ENCODE assay signal across 1 cellular context in the genomic region with DNA sequence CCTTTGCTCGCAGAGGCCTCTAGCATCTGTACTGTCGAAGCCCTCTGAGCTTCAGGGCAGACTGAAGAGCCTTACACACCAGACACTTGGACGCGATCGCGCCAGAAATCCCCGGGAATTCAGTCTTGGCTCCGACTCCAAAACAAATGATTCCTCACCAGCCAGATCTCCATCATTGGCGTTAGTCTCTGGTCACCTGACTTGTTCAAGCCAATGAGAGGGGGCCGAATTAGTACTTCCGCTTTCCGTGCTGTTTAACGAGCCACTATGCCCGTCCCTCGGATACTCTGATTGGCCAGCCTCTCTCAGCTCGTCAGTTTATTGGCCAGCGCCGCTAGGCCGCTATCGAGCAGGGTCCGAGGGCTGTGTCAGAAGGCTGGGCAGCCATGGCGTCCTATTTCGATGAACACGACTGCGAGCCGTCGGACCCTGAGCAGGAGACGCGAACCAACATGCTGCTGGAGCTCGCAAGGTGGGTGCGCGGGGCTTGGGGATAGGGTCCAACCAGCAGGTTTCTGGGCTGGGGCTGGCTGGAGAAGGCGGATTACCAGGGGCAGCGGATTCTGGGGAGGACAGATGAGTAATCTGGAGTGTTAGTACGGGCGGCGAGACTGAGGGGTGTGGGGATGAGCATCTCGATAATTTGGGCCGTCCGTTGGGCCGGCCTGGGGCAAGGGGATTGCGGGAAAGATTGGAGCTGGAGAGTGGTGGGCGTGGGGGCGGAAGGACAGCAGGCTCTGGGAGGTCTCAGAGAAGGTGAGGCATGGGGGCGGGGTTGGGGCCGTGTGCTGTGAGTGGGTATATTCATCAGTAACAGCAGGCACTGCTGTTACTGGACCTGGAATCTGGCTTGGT.
TF ChIP-seq lines count a peak whose summit lies in the region.

A gene with protein sequence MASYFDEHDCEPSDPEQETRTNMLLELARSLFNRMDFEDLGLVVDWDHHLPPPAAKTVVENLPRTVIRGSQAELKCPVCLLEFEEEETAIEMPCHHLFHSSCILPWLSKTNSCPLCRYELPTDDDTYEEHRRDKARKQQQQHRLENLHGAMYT (plus strand): TSS at position 368 of the 855 bp plus-strand sequence. CDS start 19 bp downstream, at position 387.

TF ChIP-seq in K562, 482 proteins besides CTCF, POLR2A, EP300 and RAD21 (continued from another document and continues in another):
- TF ChIP-seq, protein P1, sequence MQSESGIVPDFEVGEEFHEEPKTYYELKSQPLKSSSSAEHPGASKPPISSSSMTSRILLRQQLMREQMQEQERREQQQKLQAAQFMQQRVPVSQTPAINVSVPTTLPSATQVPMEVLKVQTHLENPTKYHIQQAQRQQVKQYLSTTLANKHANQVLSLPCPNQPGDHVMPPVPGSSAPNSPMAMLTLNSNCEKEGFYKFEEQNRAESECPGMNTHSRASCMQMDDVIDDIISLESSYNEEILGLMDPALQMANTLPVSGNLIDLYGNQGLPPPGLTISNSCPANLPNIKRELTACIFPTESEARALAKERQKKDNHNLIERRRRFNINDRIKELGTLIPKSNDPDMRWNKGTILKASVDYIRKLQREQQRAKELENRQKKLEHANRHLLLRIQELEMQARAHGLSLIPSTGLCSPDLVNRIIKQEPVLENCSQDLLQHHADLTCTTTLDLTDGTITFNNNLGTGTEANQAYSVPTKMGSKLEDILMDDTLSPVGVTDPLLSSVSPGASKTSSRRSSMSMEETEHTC (IDR thresholded peaks at IDR 0.05): peak; percentile 53
- no peak for TF ChIP-seq ZNF431 (CRISPR knock-in tag; IDR thresholded peaks at IDR 0.05)
- no peak for TF ChIP-seq ZNF76 (CRISPR knock-in tag; IDR thresholded peaks at IDR 0.05; ENCODE audit: borderline replicate concordance)
- TF ChIP-seq ERF (CRISPR knock-in tag; IDR thresholded peaks at IDR 0.05): 0 out of 2 replicates have a peak, but pooled peaks have one; percentile 65
- TF ChIP-seq HNRNPH1 (optimal IDR thresholded peaks at IDR 0.05; ENCODE audit: low read depth, low read length): no peak
- TF ChIP-seq, protein P2, sequence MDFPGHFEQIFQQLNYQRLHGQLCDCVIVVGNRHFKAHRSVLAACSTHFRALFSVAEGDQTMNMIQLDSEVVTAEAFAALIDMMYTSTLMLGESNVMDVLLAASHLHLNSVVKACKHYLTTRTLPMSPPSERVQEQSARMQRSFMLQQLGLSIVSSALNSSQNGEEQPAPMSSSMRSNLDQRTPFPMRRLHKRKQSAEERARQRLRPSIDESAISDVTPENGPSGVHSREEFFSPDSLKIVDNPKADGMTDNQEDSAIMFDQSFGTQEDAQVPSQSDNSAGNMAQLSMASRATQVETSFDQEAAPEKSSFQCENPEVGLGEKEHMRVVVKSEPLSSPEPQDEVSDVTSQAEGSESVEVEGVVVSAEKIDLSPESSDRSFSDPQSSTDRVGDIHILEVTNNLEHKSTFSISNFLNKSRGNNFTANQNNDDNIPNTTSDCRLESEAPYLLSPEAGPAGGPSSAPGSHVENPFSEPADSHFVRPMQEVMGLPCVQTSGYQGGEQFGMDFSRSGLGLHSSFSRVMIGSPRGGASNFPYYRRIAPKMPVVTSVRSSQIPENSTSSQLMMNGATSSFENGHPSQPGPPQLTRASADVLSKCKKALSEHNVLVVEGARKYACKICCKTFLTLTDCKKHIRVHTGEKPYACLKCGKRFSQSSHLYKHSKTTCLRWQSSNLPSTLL (IDR thresholded peaks at IDR 0.05): no peak
- TF ChIP-seq EZH2 (IDR thresholded peaks at IDR 0.05; ENCODE audit: borderline replicate concordance, low read depth, low read length): no peak
- no peak for TF ChIP-seq NR2F6 (CRISPR knock-in tag; IDR thresholded peaks at IDR 0.05)
- no peak for TF ChIP-seq SMAD4 (CRISPR knock-in tag; conservative IDR thresholded peaks at IDR 0.05)
- TF ChIP-seq, protein P3, sequence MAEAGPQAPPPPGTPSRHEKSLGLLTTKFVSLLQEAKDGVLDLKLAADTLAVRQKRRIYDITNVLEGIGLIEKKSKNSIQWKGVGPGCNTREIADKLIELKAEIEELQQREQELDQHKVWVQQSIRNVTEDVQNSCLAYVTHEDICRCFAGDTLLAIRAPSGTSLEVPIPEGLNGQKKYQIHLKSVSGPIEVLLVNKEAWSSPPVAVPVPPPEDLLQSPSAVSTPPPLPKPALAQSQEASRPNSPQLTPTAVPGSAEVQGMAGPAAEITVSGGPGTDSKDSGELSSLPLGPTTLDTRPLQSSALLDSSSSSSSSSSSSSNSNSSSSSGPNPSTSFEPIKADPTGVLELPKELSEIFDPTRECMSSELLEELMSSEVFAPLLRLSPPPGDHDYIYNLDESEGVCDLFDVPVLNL (CRISPR knock-in tag; IDR thresholded peaks at IDR 0.05; ENCODE audit: low read depth): no peak
- no peak for TF ChIP-seq CEBPZ (IDR thresholded peaks at IDR 0.05; ENCODE audit: borderline replicate concordance, low read depth, low read length)
- TF ChIP-seq ZNF121 (CRISPR knock-in tag; conservative IDR thresholded peaks at IDR 0.05): no peak
- TF ChIP-seq ZBTB17 (CRISPR knock-in tag; IDR thresholded peaks at IDR 0.05): peak; percentile 27; the same call in 1 of the 2 replicates
- TF ChIP-seq KHSRP (IDR thresholded peaks at IDR 0.05): no peak
- TF ChIP-seq NEUROD1 (IDR thresholded peaks at IDR 0.05; ENCODE audit: borderline replicate concordance, low read depth, low read length, partially characterized antibody): peak; percentile 86
- no peak for TF ChIP-seq ZNF699 (CRISPR knock-in tag; IDR thresholded peaks at IDR 0.05; ENCODE audit: insufficient replicate concordance)
- TF ChIP-seq LCOR (CRISPR knock-in tag; IDR thresholded peaks at IDR 0.05): peak; percentile 63
- TF ChIP-seq, protein P4, sequence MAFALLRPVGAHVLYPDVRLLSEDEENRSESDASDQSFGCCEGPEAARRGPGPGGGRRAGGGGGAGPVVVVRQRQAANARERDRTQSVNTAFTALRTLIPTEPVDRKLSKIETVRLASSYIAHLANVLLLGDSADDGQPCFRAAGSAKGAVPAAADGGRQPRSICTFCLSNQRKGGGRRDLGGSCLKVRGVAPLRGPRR (CRISPR knock-in tag; IDR thresholded peaks at IDR 0.05): no peak
- TF ChIP-seq ZNF3 (CRISPR knock-in tag; IDR thresholded peaks at IDR 0.05): no peak
- no peak for TF ChIP-seq ZKSCAN3 (CRISPR knock-in tag; IDR thresholded peaks at IDR 0.05)
- TF ChIP-seq PHF8 (IDR thresholded peaks at IDR 0.05; ENCODE audit: borderline replicate concordance, low read length): peak; percentile 90; the same call in 1 of the 2 replicates
- TF ChIP-seq SMAD1 (IDR thresholded peaks at IDR 0.05; ENCODE audit: low read depth, low read length, partially characterized antibody): no peak
- TF ChIP-seq ZC3H8 (IDR thresholded peaks at IDR 0.05): no peak
- no peak for TF ChIP-seq E4F1 (CRISPR knock-in tag; IDR thresholded peaks at IDR 0.05; ENCODE audit: borderline replicate concordance)
- no peak for TF ChIP-seq ZNF282 (CRISPR knock-in tag; IDR thresholded peaks at IDR 0.05)
- TF ChIP-seq ZNF780A (CRISPR knock-in tag; IDR thresholded peaks at IDR 0.05): no peak
- TF ChIP-seq, protein P5, sequence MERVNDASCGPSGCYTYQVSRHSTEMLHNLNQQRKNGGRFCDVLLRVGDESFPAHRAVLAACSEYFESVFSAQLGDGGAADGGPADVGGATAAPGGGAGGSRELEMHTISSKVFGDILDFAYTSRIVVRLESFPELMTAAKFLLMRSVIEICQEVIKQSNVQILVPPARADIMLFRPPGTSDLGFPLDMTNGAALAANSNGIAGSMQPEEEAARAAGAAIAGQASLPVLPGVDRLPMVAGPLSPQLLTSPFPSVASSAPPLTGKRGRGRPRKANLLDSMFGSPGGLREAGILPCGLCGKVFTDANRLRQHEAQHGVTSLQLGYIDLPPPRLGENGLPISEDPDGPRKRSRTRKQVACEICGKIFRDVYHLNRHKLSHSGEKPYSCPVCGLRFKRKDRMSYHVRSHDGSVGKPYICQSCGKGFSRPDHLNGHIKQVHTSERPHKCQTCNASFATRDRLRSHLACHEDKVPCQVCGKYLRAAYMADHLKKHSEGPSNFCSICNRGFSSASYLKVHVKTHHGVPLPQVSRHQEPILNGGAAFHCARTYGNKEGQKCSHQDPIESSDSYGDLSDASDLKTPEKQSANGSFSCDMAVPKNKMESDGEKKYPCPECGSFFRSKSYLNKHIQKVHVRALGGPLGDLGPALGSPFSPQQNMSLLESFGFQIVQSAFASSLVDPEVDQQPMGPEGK (CRISPR knock-in tag; IDR thresholded peaks at IDR 0.05; ENCODE audit: borderline replicate concordance): no peak
- peak; percentile 52 to 64 for TF ChIP-seq NRF1 (conservative IDR thresholded peaks at IDR 0.05 in 1 of 2, IDR thresholded peaks at IDR 0.05 in 1 of 2)
- no peak for TF ChIP-seq ZBTB2 (IDR thresholded peaks at IDR 0.05)
- no peak for TF ChIP-seq MXD1 (CRISPR knock-in tag; IDR thresholded peaks at IDR 0.05; ENCODE audit: borderline replicate concordance, poor library complexity, severe bottlenecking)
- TF ChIP-seq KLF13 (tag; IDR thresholded peaks at IDR 0.05; ENCODE audit: borderline replicate concordance, low read depth): no peak
- TF ChIP-seq GABPB1 (CRISPR knock-in tag; IDR thresholded peaks at IDR 0.05): peak; percentile 52
- TF ChIP-seq PRDM10 (IDR thresholded peaks at IDR 0.05; ENCODE audit: partially characterized antibody): no peak
